15 cellular contexts compared by ENCODE assay signal in genomic region chr1:116951175-116951935, GRCh38. TPM values are rescaled to one million over a fixed set of nuclear protein-coding genes. Genes with fewer than 3 reads are reported as not detected.
DNase-seq lines count a peak whose midpoint lies in the region; ATAC-seq and TF ChIP-seq lines count a peak whose summit lies in the region.
"Had no signal": no experiment of that assay in that cellular context is flagged by ENCODE, and none has a peak within 500 bp of the region (broad histone marks: within the 10 kb centered on the region; RNA-seq: fewer than 3 reads in every experiment).

No MANE protein-coding gene starts in this region.

- H3K27me3 Mint-ChIP-seq in T-helper 2 cell treated with Interferon-gamma antibody and Interleukin-4, amounts not matched to agents 5 μg/mL and 100 μg/mL, for 36 hours (ENCODE audit: low read depth) = no peaks in the 10 kb centered on the region

- H3K27ac Mint-ChIP-seq in T-helper 2 cell treated with Interferon-gamma antibody and Interleukin-4, amounts not matched to agents 5 μg/mL and 100 μg/mL, for 36 hours = no peak overlapping the region

- H3K4me1 Mint-ChIP-seq in T-helper 2 cell treated with Interferon-gamma antibody and Interleukin-4, amounts not matched to agents 5 μg/mL and 100 μg/mL, for 36 hours (ENCODE audit: low read depth) = no peaks in the 10 kb centered on the region
- H3K4me1 Mint-ChIP-seq: CD8-positive, alpha-beta memory T cell had no signal

- intact Hi-C loops in breast epithelium (cut with DNase I; ENCODE audit: low total_unique reads) = no loop called here
- intact Hi-C loops in right cardiac atrium (cut with DNase I) = loop anchor here in 1 of 4 donors (5.0 kb wide), 1 partner anchor 36 kb away; no protein-coding TSS in a partner anchor

- no peaks in the 10 kb centered on the region for H3K36me3 ChIP-seq in breast epithelium

- no peaks in the 10 kb centered on the region for H3K9me3 Mint-ChIP-seq in T-helper 2 cell treated with Interferon-gamma antibody and Interleukin-4, amounts not matched to agents 5 μg/mL and 100 μg/mL, for 36 hours
- H3K9me3 Mint-ChIP-seq: CD8-positive, alpha-beta memory T cell had no signal

- peak; percentile 47 to 65 for ATAC-seq in right cardiac atrium
- ATAC-seq in HG03045 (IDR thresholded peaks at IDR 0.05; ENCODE audit: unreplicated experiment) = no peak

- H3K27ac ChIP-seq in breast epithelium (peak overlapping the region; percentile 55 to 76), right cardiac atrium (ENCODE audit: low read length) (peak overlapping the region; percentile 97)

- H3K27me3 ChIP-seq in breast epithelium (no peaks in the 10 kb centered on the region), right cardiac atrium (ENCODE audit: control insufficient read depth, insufficient read depth) (no peaks in the 10 kb centered on the region)

- 50% methylated on average over 12 of the region's 12 CpGs for WGBS in right cardiac atrium

- H3K4me3 ChIP-seq in breast epithelium (no peak overlapping the region), right cardiac atrium (ENCODE audit: low read length) (no peak overlapping the region), retinal pigment epithelial cell (ENCODE audit: low read length) (no peak overlapping the region)

- no peak overlapping the region for H3K4me3 Mint-ChIP-seq in T-helper 2 cell treated with Interferon-gamma antibody and Interleukin-4, amounts not matched to agents 5 μg/mL and 100 μg/mL, for 36 hours
- H3K4me3 Mint-ChIP-seq: CD8-positive, alpha-beta memory T cell had no signal

- no peak for TF ChIP-seq POLR2A in breast epithelium (IDR thresholded peaks at IDR 0.05)

- no peaks in the 10 kb centered on the region for H3K4me1 ChIP-seq in breast epithelium
- peaks cover 2% of the 10 kb centered on the region for H3K4me1 ChIP-seq in right cardiac atrium (ENCODE audit: control insufficient read depth, insufficient read depth, low read length)

- H3K36me3 Mint-ChIP-seq in T-helper 2 cell treated with Interferon-gamma antibody and Interleukin-4, amounts not matched to agents 5 μg/mL and 100 μg/mL, for 36 hours (ENCODE audit: low read depth) = no peaks in the 10 kb centered on the region
- H3K36me3 Mint-ChIP-seq: CD8-positive, alpha-beta memory T cell had no signal

- TF ChIP-seq CTCF in breast epithelium (IDR thresholded peaks at IDR 0.05) = no peak
- no peak for TF ChIP-seq CTCF in retinal pigment epithelial cell (conservative IDR thresholded peaks at IDR 0.05; ENCODE audit: low read depth, low read length)

- H3K9me3 ChIP-seq in breast epithelium = no peaks in the 10 kb centered on the region
- no peaks in the 10 kb centered on the region for H3K9me3 ChIP-seq in right cardiac atrium (ENCODE audit: control insufficient read depth, low read length)

- DNase-seq in GM03348 (ENCODE audit: low spot score) (peak; percentile 73), breast epithelium (ENCODE audit: low spot score in 2 of 2) (no peak), right cardiac atrium (peak; percentile 67 to 74 (median 73)), retinal pigment epithelial cell (ENCODE audit: low read depth) (peak; percentile 58), NCI-H524 (lab: John Stamatoyannopoulos, UW) (no peak), NCI-H1092 treated with DMSO at 0.1 percent for 48 hours (lab: John Stamatoyannopoulos, UW) (no peak)
- no peak for DNase-seq in T-helper 2 cell treated with Interferon-gamma antibody and Interleukin-4, amounts not matched to agents 5 μg/mL and 100 μg/mL, for 36 hours (ENCODE audit: low spot score)
- DNase-seq: activated CD4-positive, alpha-beta T cell treated with anti-CD3 and anti-CD28 coated beads, Interleukin-2, amount 50 U/mL, for 4 hours; amniotic stem cell; CD8-positive, alpha-beta memory T cell; GOT3; NCI-H187 treated with DMSO at 0.1 percent for 48 hours; SIG-M5; stimulated activated naive CD4-positive, alpha-beta T cell treated with Interleukin-2 at 50 U/mL for 16 hours had no signal

RNA-seq across cellular contexts. Expression of gene PTGFRN, which starts 41.6 kb away (rescaled TPM):
- 10 to 100 TPM; 10.6 to 30.8 (median 24.3) TPM for total RNA-seq in breast epithelium
- total RNA-seq in right cardiac atrium = 100 to 1,000 TPM; 151 to 247 (median 163) TPM
- polyA plus RNA-seq in right cardiac atrium = 100 TPM

RNA-seq across cellular contexts. Expression of gene CD101, which starts 50.2 kb away (rescaled TPM):
- total RNA-seq in breast epithelium = 1 to 10 TPM in 1 of 3 donors, under 1 TPM in 2; 0.32 to 3.9 (median 0.73) TPM
- 1 to 10 TPM in 3 of 4 donors, under 1 TPM in 1; 0.80 to 3.1 (median 1.4) TPM for total RNA-seq in right cardiac atrium
- polyA plus RNA-seq in right cardiac atrium = 0.48 TPM

Comparison
In these comparisons a context has a peak if more than half of its experiments do, and no peak if none do; other contexts are left out.
1. DNase-seq: peak in GM03348 (single experiment), right cardiac atrium (3 of 3) and retinal pigment epithelial cell (single experiment); none in breast epithelium (0 of 2), NCI-H524 (0 of 2), T-helper 2 cell treated with Interferon-gamma antibody and Interleukin-4, amounts not matched to agents 5 μg/mL and 100 μg/mL, for 36 hours (single experiment) and NCI-H1092 treated with DMSO at 0.1 percent for 48 hours (single experiment).
2. RNA of gene PTGFRN, which starts 41.6 kb away (total RNA-seq): 151 to 247 TPM in right cardiac atrium; 10.6 to 30.8 TPM in breast epithelium; every median in the first group is over 4 times any median in the second.